15 cellular contexts compared by ENCODE assay signal in the genomic region with DNA sequence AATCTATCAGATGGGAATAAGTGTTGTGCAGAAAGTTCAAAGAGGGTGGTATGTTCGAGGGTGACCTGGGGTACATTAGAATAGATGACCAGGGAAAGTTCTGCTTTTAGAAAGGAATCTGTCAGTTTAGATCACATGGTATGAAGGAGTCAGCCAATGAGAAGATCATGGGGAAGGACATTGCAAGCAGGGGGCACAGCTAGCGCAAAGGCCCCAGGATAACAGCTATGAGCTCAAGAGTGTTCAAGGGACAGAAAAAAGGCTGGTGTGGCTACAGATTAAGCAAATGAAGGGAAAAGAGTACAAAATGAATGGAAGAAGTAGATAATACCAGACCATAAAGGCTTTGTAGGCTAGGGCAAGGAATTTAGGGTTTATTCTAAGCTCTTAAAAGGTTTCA. TPM values are rescaled to one million over a fixed set of nuclear protein-coding genes. Genes with fewer than 3 reads are reported as not detected.
A peak's percentile ranks its signal among the peaks of the same experiment; 100 is the strongest.
DNase-seq lines count a peak whose midpoint lies in the region; ATAC-seq and TF ChIP-seq lines count a peak whose summit lies in the region.
"Had no signal": no experiment of that assay in that cellular context is flagged by ENCODE, and none has a peak within 500 bp of the region (broad histone marks: within the 10 kb centered on the region; RNA-seq: fewer than 3 reads in every experiment).

No MANE protein-coding gene starts in this region.

- WGBS in mesenchymal stem cell = over 99% methylated on average over 2 of the region's 2 CpGs
- 83% methylated on average over 1 of the region's 2 CpGs for WGBS in right lobe of liver (ENCODE audit: insufficient coverage, low coverage, low lambda C conversion rate, missing lambda C conversion rate)
- WGBS in lower leg skin, 2 donors = 94 to 96% methylated on average over 2 of the region's 2 CpGs

- H2BK5ac ChIP-seq in mesenchymal stem cell (ENCODE audit: low read depth, low read length, poor library complexity, severe bottlenecking) = no peak overlapping the region

- no peak overlapping the region for H4K91ac ChIP-seq in mesenchymal stem cell (ENCODE audit: low read length)

- H3K4me3 ChIP-seq in ascending aorta (no peak overlapping the region), mesenchymal stem cell (ENCODE audit: insufficient read depth in 1 of 2, low read depth in 1 of 2, low read length in 2 of 2) (no peak overlapping the region), subcutaneous abdominal adipose tissue (ENCODE audit: low read depth in 1 of 5, low read length in 5 of 5) (no peak overlapping the region), right lobe of liver (no peak overlapping the region), lower leg skin (ENCODE audit: low read depth, poor library complexity, severe bottlenecking) (no peak overlapping the region)

- H3K18ac ChIP-seq in mesenchymal stem cell (ENCODE audit: low read depth in 1 of 2, low read length in 2 of 2) = peak overlapping the region in 1 of 2 experiments; percentile 19

- peaks cover 41% of the 10 kb centered on the region for H3K36me3 Mint-ChIP-seq in HFFc6 (ENCODE audit: low read depth)

- H3K9me3 ChIP-seq in ascending aorta (no peaks in the 10 kb centered on the region), mesenchymal stem cell (ENCODE audit: control insufficient read depth, low read length) (no peaks in the 10 kb centered on the region), subcutaneous abdominal adipose tissue (ENCODE audit: control insufficient read depth in 5 of 5, low read length in 5 of 5) (no peaks in the 10 kb centered on the region), right lobe of liver (peaks cover 0 to 2% (median 0%) of the 10 kb centered on the region in 4 donors)

- H3K9ac ChIP-seq in mesenchymal stem cell (ENCODE audit: low read length) (no peak overlapping the region), subcutaneous abdominal adipose tissue (ENCODE audit: low read length in 5 of 5) (peak overlapping the region in 1 of 5 donors; percentile 33)

- TF ChIP-seq CTCF in HFFc6 (IDR thresholded peaks at IDR 0.05) = no peak
- no peak for TF ChIP-seq CTCF in ascending aorta (IDR thresholded peaks at IDR 0.05)
- no peak for TF ChIP-seq CTCF in right lobe of liver (IDR thresholded peaks at IDR 0.05)
- no peak for TF ChIP-seq CTCF in lower leg skin (IDR thresholded peaks at IDR 0.05)

- H2AFZ ChIP-seq in mesenchymal stem cell (ENCODE audit: low read depth, low read length) = no peak overlapping the region

- H4K8ac ChIP-seq in mesenchymal stem cell (ENCODE audit: low read length) = peak overlapping the region; percentile 8

- H3K23ac ChIP-seq in mesenchymal stem cell (ENCODE audit: low read length in 2 of 2) = no peak overlapping the region

- H3K14ac ChIP-seq in mesenchymal stem cell (ENCODE audit: low read length in 2 of 2) = no peak overlapping the region

- H3K79me1 ChIP-seq in mesenchymal stem cell (replicated peaks; ENCODE audit: low read length, poor library complexity, severe bottlenecking) = peaks cover 10% of the 10 kb centered on the region

- H3K4me2 ChIP-seq in mesenchymal stem cell (ENCODE audit: low read length, poor library complexity, severe bottlenecking) = no peak overlapping the region

- no peaks in the 10 kb centered on the region for H3K27me3 ChIP-seq in ascending aorta
- H3K27me3 ChIP-seq in mesenchymal stem cell (ENCODE audit: control insufficient read depth in 1 of 2, insufficient read depth in 1 of 2, low read length in 2 of 2) = no peaks in the 10 kb centered on the region
- H3K27me3 ChIP-seq in subcutaneous abdominal adipose tissue (ENCODE audit: control insufficient read depth in 5 of 5, insufficient read depth in 4 of 5, low read length in 5 of 5) = no peaks in the 10 kb centered on the region
- H3K27me3 ChIP-seq in right lobe of liver = no peaks in the 10 kb centered on the region

- no peak overlapping the region for H3K4me3 Mint-ChIP-seq in HFFc6
- H3K4me3 Mint-ChIP-seq: activated naive CD4-positive, alpha-beta T cell treated with anti-CD3 and anti-CD28 coated beads, Interleukin-2, amount 50 U/mL, for 24 hours; effector memory CD8-positive, alpha-beta T cell; memory B cell; stimulated activated naive CD8-positive, alpha-beta T cell treated with anti-CD3 and anti-CD28 coated beads, Interleukin-15, Interleukin-2, amounts not matched to agents 100 ng/mL and 50 ng/mL, for 24 hours had no signal

- H2BK15ac ChIP-seq in mesenchymal stem cell (ENCODE audit: low read depth, poor library complexity, severe bottlenecking) = no peak overlapping the region

- ATAC-seq in right lobe of liver = no peak
- ATAC-seq: effector memory CD8-positive, alpha-beta T cell had no signal

- no peak overlapping the region for H2BK120ac ChIP-seq in mesenchymal stem cell (ENCODE audit: low read depth, low read length)

- H3K27me3 Mint-ChIP-seq in HFFc6 (ENCODE audit: insufficient read depth) = no peaks in the 10 kb centered on the region; the same call in 1 of the 2 replicates
- H3K27me3 Mint-ChIP-seq: activated naive CD4-positive, alpha-beta T cell treated with anti-CD3 and anti-CD28 coated beads, Interleukin-2, amount 50 U/mL, for 24 hours; effector memory CD8-positive, alpha-beta T cell; memory B cell; stimulated activated naive CD8-positive, alpha-beta T cell treated with anti-CD3 and anti-CD28 coated beads, Interleukin-15, Interleukin-2, amounts not matched to agents 100 ng/mL and 50 ng/mL, for 24 hours had no signal

- H3K4ac ChIP-seq in mesenchymal stem cell (ENCODE audit: low read depth in 1 of 2, low read length in 2 of 2) = no peak overlapping the region

- H3K4me1 ChIP-seq in ascending aorta (peaks cover 0 to 30% of the 10 kb centered on the region in 2 donors), mesenchymal stem cell (ENCODE audit: control insufficient read depth, insufficient read depth, low read depth, low read length) (peaks cover 5% of the 10 kb centered on the region), subcutaneous abdominal adipose tissue (ENCODE audit: control insufficient read depth in 5 of 5, insufficient read depth in 5 of 5, low read length in 5 of 5) (peaks cover 0 to 33% (median 10%) of the 10 kb centered on the region in 5 donors), right lobe of liver (peaks cover 0 to 2% (median 0%) of the 10 kb centered on the region in 4 donors)

- intact Hi-C loops in ascending aorta (cut with DNase I) (loop anchor here (10.0 kb wide), 1 partner anchor 836 kb away; no protein-coding TSS in a partner anchor), right lobe of liver (cut with DNase I) (no loop called here), lower leg skin (cut with DNase I; ENCODE audit: low total_unique reads) (no loop called here)

- H3K27ac Mint-ChIP-seq in HFFc6 = peak overlapping the region; percentile 95
- H3K27ac Mint-ChIP-seq: activated naive CD4-positive, alpha-beta T cell treated with anti-CD3 and anti-CD28 coated beads, Interleukin-2, amount 50 U/mL, for 24 hours; effector memory CD8-positive, alpha-beta T cell; memory B cell; stimulated activated naive CD8-positive, alpha-beta T cell treated with anti-CD3 and anti-CD28 coated beads, Interleukin-15, Interleukin-2, amounts not matched to agents 100 ng/mL and 50 ng/mL, for 24 hours had no signal

- H3K27ac ChIP-seq in ascending aorta (peak overlapping the region; percentile 59 to 65), mesenchymal stem cell (ENCODE audit: low read length, poor library complexity, severe bottlenecking) (peak overlapping the region; percentile 70), subcutaneous abdominal adipose tissue (ENCODE audit: low read depth, low read length) (peak overlapping the region; percentile 80), right lobe of liver (peak overlapping the region in 1 of 3 donors; percentile 30)

- H3K9me3 Mint-ChIP-seq in HFFc6 = no peaks in the 10 kb centered on the region
- H3K9me3 Mint-ChIP-seq: activated naive CD4-positive, alpha-beta T cell treated with anti-CD3 and anti-CD28 coated beads, Interleukin-2, amount 50 U/mL, for 24 hours; effector memory CD8-positive, alpha-beta T cell; memory B cell; stimulated activated naive CD8-positive, alpha-beta T cell treated with anti-CD3 and anti-CD28 coated beads, Interleukin-15, Interleukin-2, amounts not matched to agents 100 ng/mL and 50 ng/mL, for 24 hours had no signal

- H3K36me3 ChIP-seq in ascending aorta = peaks cover 14 to 48% of the 10 kb centered on the region in 2 donors
- peaks cover 13 to 83% of the 10 kb centered on the region in 2 experiments for H3K36me3 ChIP-seq in mesenchymal stem cell (ENCODE audit: control insufficient read depth in 1 of 2, insufficient read depth in 2 of 2, low read depth in 1 of 2, low read length in 2 of 2)
- peaks cover 37 to 64% (median 45%) of the 10 kb centered on the region in 5 donors for H3K36me3 ChIP-seq in subcutaneous abdominal adipose tissue (ENCODE audit: control insufficient read depth in 5 of 5, insufficient read depth in 5 of 5, low read length in 5 of 5)
- peaks cover 0 to 59% (median 11%) of the 10 kb centered on the region in 4 donors for H3K36me3 ChIP-seq in right lobe of liver

- H2AK5ac ChIP-seq in mesenchymal stem cell (ENCODE audit: low read length, severe bottlenecking) = peak overlapping the region; percentile 76

- no peak for TF ChIP-seq POLR2A in right lobe of liver (IDR thresholded peaks at IDR 0.05)
- TF ChIP-seq POLR2A in lower leg skin (IDR thresholded peaks at IDR 0.05) = no peak

- peaks cover 35% of the 10 kb centered on the region for H3K4me1 Mint-ChIP-seq in HFFc6 (ENCODE audit: low read depth)

- DNase-seq in HFFc6 = no peak
- no peak for DNase-seq in ascending aorta (ENCODE audit: low spot score in 2 of 2)
- no peak for DNase-seq in mesenchymal stem cell
- no peak for DNase-seq in NCI-H510A (lab: John Stamatoyannopoulos, UW)
- no peak for DNase-seq in right lobe of liver
- DNase-seq in NCI-H1048 (lab: John Stamatoyannopoulos, UW) = no peak
- DNase-seq in lower leg skin (ENCODE audit: low spot score in 2 of 2) = no peak
- DNase-seq: activated CD4-positive, alpha-beta T cell treated with anti-CD3 and anti-CD28 coated beads for 4 hours; effector memory CD8-positive, alpha-beta T cell; NCI-H1105; SHP77 treated with DMSO at 0.1 percent for 48 hours had no signal

- H2BK12ac ChIP-seq in mesenchymal stem cell (ENCODE audit: low read length in 2 of 2) = peak overlapping the region in 1 of 2 experiments; percentile 43

RNA-seq across cellular contexts. Expression of a gene that starts 8.6 kb away (rescaled TPM):
- total RNA-seq in HFFc6 (2021; fragmentation: NEBNext Ultra II Directional; extraction: Animal tissue kit (Norgen Biotek cat#: 25700)) = 10 to 100 TPM; 13.5 to 24.8 (median 15.4) TPM
- total RNA-seq in ascending aorta (9.7 TPM), right lobe of liver (100 to 1,000 TPM in 2 of 6 experiments, 10 to 100 TPM in 4; 26.8 to 264 (median 57.1) TPM), lower leg skin (10 to 100 TPM in 3 of 4 donors, 1 to 10 TPM in 1; 5.1 to 12.9 (median 11.0) TPM)
- 55.1 TPM for polyA plus RNA-seq in mesenchymal stem cell (2013, experiment 1 of 2)
- polyA plus RNA-seq in mesenchymal stem cell (2013, experiment 2 of 2) = 58.6 TPM

RNA-seq across cellular contexts. Expression of a gene that starts 8.6 kb away (rescaled TPM):
- 100 to 1,000 TPM; 100 to 124 (median 108) TPM for total RNA-seq in HFFc6 (2021; fragmentation: NEBNext Ultra II Directional; extraction: Animal tissue kit (Norgen Biotek cat#: 25700))
- total RNA-seq in ascending aorta = 312 TPM
- polyA plus RNA-seq in mesenchymal stem cell (2013, experiment 1 of 2) = 121 TPM
- 125 TPM for polyA plus RNA-seq in mesenchymal stem cell (2013, experiment 2 of 2)
- total RNA-seq in right lobe of liver = 10 to 100 TPM; 26.6 to 50.2 (median 37.5) TPM
- 10 to 100 TPM; 28.5 to 49.2 (median 32.3) TPM for total RNA-seq in lower leg skin
